27 cellular contexts compared by ENCODE assay signal in genomic region chrX:149006235-149006634, GRCh38.
"Had no signal": no experiment of that assay in that cellular context is flagged by ENCODE, and none has a peak within 500 bp of the region (broad histone marks: within the 10 kb centered on the region; RNA-seq: fewer than 3 reads in every experiment).

No MANE protein-coding gene starts in this region.

- H3K4me3 ChIP-seq: colonic mucosa, coronary artery, dorsolateral prefrontal cortex, esophagus muscularis mucosa, esophagus squamous epithelium, gastrocnemius medialis, gastroesophageal sphincter, heart left ventricle, heart right ventricle had no signal

- H3K4me1 ChIP-seq: colonic mucosa, esophagus muscularis mucosa, esophagus squamous epithelium, foreskin keratinocyte, gastrocnemius medialis, gastroesophageal sphincter, heart left ventricle, heart right ventricle had no signal

- DNase-seq: colonic mucosa; cortex of kidney; dermis blood vessel endothelial cell; dorsolateral prefrontal cortex; effector CD4-positive, alpha-beta T cell; effector CD8-positive, alpha-beta T cell; effector memory CD4-positive, alpha-beta T cell; effector memory CD8-positive, alpha-beta T cell; endodermal cell; erythroblast; esophagus squamous epithelium; foreskin fibroblast; foreskin keratinocyte; foreskin melanocyte; gastrocnemius medialis; glutamatergic neuron; head of caudate nucleus; heart left ventricle; heart right ventricle had no signal

- H3K27ac ChIP-seq: colonic mucosa, coronary artery, dorsolateral prefrontal cortex, epithelial cell of prostate, esophagus muscularis mucosa, esophagus squamous epithelium, foreskin keratinocyte, gastrocnemius medialis, gastroesophageal sphincter, heart left ventricle, heart right ventricle had no signal

- H3K9me3 ChIP-seq: colonic mucosa, esophagus muscularis mucosa, esophagus squamous epithelium, gastrocnemius medialis, gastroesophageal sphincter, heart left ventricle, heart right ventricle had no signal

- H3K27me3 ChIP-seq: colonic mucosa, esophagus muscularis mucosa, esophagus squamous epithelium, foreskin keratinocyte, gastrocnemius medialis, gastroesophageal sphincter, heart left ventricle, heart right ventricle had no signal

- FAIRE-seq: endometrium, endothelial cell of umbilical vein, frontal cortex had no signal

- ATAC-seq: effector memory CD8-positive, alpha-beta T cell; esophagus mucosa; foreskin keratinocyte; gastrocnemius medialis; gastroesophageal sphincter; heart left ventricle; heart right ventricle had no signal

- H3K36me3 ChIP-seq: colonic mucosa, esophagus muscularis mucosa, esophagus squamous epithelium, gastrocnemius medialis, gastroesophageal sphincter, heart left ventricle, heart right ventricle had no signal
